Comparison of ENCODE assay signal across 22 cellular contexts in the genomic region with DNA sequence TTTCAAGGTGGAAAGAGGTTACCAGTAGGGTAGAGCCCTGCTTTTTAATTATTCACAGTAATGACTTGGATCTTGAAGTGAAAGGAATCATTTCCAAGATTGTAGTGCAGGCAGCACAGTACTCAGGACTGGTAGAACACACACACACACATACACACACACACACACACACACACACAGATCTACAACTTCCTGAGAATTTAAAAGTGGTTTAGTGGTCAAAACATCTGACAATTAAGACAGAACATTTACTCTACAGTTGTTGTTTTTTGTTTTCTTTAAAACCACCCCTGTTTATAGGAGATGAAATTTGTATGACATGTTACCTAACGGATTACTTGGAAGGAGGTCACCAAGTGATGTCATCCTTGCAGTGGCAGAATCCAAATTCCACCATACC.
"Had no signal": no experiment of that assay in that cellular context is flagged by ENCODE, and none has a peak within 500 bp of the region (broad histone marks: within the 10 kb centered on the region; RNA-seq: fewer than 3 reads in every experiment).

No MANE protein-coding gene starts in this region.

- H3K4me2 ChIP-seq: smooth muscle cell had no signal

- ATAC-seq: esophagus mucosa; left cardiac atrium; lower lobe of right lung; natural killer cell treated with Interleukin-12 subunit alpha and Interleukin-12 subunit beta and Interleukin-15 and Interleukin-18, amount 100 ng/mL, for 72 hours; pancreas; right cardiac atrium; stimulated activated memory B cell treated with anti-CD40 and anti-IgM and Interleukin-4, amounts not matched to agents 10 μg/mL and 1 μg/mL and 100 μg/mL, for 72 hours had no signal

- H3K36me3 ChIP-seq: left ventricle myocardium inferior, lower lobe of right lung, pancreas, tibial nerve had no signal

- H3K9me3 ChIP-seq: left ventricle myocardium inferior, lower lobe of right lung, pancreas, testis, tibial nerve had no signal

- H3K27me3 Mint-ChIP-seq: memory B cell; progenitor cell of endocrine pancreas; stimulated activated memory B cell treated with anti-CD40 and anti-IgM and Interleukin-4, amounts not matched to agents 10 μg/mL and 1 μg/mL and 100 μg/mL, for 72 hours; stimulated activated naive CD8-positive, alpha-beta T cell treated with anti-CD3 and anti-CD28 coated beads, Interleukin-15, Interleukin-2, amounts not matched to agents 100 ng/mL and 50 ng/mL, for 24 hours had no signal

- H3K27ac ChIP-seq: dorsolateral prefrontal cortex, left ventricle myocardium inferior, lower lobe of right lung, pancreas, testis, tibial nerve had no signal

- H3K27ac Mint-ChIP-seq: memory B cell; mesothelial cell of epicardium; natural killer cell treated with Interleukin-12 subunit alpha and Interleukin-12 subunit beta and Interleukin-15 and Interleukin-18, amount 100 ng/mL, for 72 hours; progenitor cell of endocrine pancreas; stimulated activated memory B cell treated with anti-CD40 and anti-IgM and Interleukin-4, amounts not matched to agents 10 μg/mL and 1 μg/mL and 100 μg/mL, for 72 hours; stimulated activated naive CD8-positive, alpha-beta T cell treated with anti-CD3 and anti-CD28 coated beads, Interleukin-15, Interleukin-2, amounts not matched to agents 100 ng/mL and 50 ng/mL, for 24 hours had no signal

- H3K9me3 Mint-ChIP-seq: memory B cell; mesothelial cell of epicardium; natural killer cell treated with Interleukin-12 subunit alpha and Interleukin-12 subunit beta and Interleukin-15 and Interleukin-18, amount 100 ng/mL, for 72 hours; stimulated activated memory B cell treated with anti-CD40 and anti-IgM and Interleukin-4, amounts not matched to agents 10 μg/mL and 1 μg/mL and 100 μg/mL, for 72 hours; stimulated activated naive CD8-positive, alpha-beta T cell treated with anti-CD3 and anti-CD28 coated beads, Interleukin-15, Interleukin-2, amounts not matched to agents 100 ng/mL and 50 ng/mL, for 24 hours had no signal

- H3K36me3 Mint-ChIP-seq: memory B cell; mesothelial cell of epicardium; natural killer cell treated with Interleukin-12 subunit alpha and Interleukin-12 subunit beta and Interleukin-15 and Interleukin-18, amount 100 ng/mL, for 72 hours; stimulated activated memory B cell treated with anti-CD40 and anti-IgM and Interleukin-4, amounts not matched to agents 10 μg/mL and 1 μg/mL and 100 μg/mL, for 72 hours had no signal

- H3K4me3 ChIP-seq: dorsolateral prefrontal cortex, left ventricle myocardium inferior, lower lobe of right lung, pancreas, smooth muscle cell, testis, tibial nerve had no signal

- H3K4me1 ChIP-seq: left ventricle myocardium inferior, lower lobe of right lung, pancreas, testis, tibial nerve had no signal

- H3K27me3 ChIP-seq: dorsolateral prefrontal cortex, pancreas, testis, tibial nerve had no signal

- H3K4me1 Mint-ChIP-seq: mesothelial cell of epicardium had no signal

- FAIRE-seq: endometrium, kidney, pancreas had no signal

- H3K4me3 Mint-ChIP-seq: memory B cell; mesothelial cell of epicardium; natural killer cell treated with Interleukin-12 subunit alpha and Interleukin-12 subunit beta and Interleukin-15 and Interleukin-18, amount 100 ng/mL, for 72 hours; stimulated activated memory B cell treated with anti-CD40 and anti-IgM and Interleukin-4, amounts not matched to agents 10 μg/mL and 1 μg/mL and 100 μg/mL, for 72 hours; stimulated activated naive CD8-positive, alpha-beta T cell treated with anti-CD3 and anti-CD28 coated beads, Interleukin-15, Interleukin-2, amounts not matched to agents 100 ng/mL and 50 ng/mL, for 24 hours had no signal

- DNase-seq: cortex of kidney; dorsolateral prefrontal cortex; effector CD8-positive, alpha-beta T cell; kidney; left cardiac atrium; left ventricle myocardium inferior; lower lobe of right lung; occipital lobe; pancreas; right cardiac atrium; stimulated activated CD4-positive, alpha-beta T cell treated with anti-CD3 and anti-CD28 coated beads, Interleukin-4, amount 100 ng/mL, for 1 hour; testis had no signal
